Comparison of ENCODE assay signal across 28 cellular contexts in the genomic region with DNA sequence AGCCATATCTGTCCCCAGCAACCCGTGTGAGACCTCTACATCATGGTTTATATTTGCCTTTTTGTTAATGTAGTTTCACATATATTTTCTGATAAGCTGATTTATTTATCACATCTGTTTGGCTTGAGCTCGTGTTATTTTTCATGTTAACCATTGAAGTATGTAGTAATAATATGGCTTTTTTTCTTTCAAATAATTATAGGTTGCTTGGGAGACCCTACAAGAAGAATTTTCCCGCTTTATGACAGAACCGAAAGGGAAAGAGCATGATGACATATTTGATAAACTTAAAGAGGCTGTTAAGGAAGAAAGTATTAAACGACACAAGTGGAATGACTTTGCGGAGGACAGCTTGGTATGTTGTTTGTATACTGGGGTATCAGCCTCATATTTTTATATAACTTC.
"Had no signal": no experiment of that assay in that cellular context is flagged by ENCODE, and none has a peak within 500 bp of the region (broad histone marks: within the 10 kb centered on the region; RNA-seq: fewer than 3 reads in every experiment).

No MANE protein-coding gene starts in this region.

- H3K4me1 Mint-ChIP-seq: immature natural killer cell, natural killer cell had no signal

- ATAC-seq: effector memory CD8-positive, alpha-beta T cell; esophagus mucosa; gastrocnemius medialis; left colon; lower lobe of right lung; natural killer cell; psoas muscle; right cardiac atrium; stimulated activated memory B cell treated with anti-CD40 and anti-IgM and Interleukin-4, amounts not matched to agents 10 μg/mL and 1 μg/mL and 100 μg/mL, for 72 hours; stimulated activated naive CD8-positive, alpha-beta T cell treated with anti-CD3 and anti-CD28 coated beads, Interleukin-15, Interleukin-2, amounts not matched to agents 100 U/mL and 50 U/mL, for 24 hours had no signal

- H3K4me1 ChIP-seq: gastrocnemius medialis, lower lobe of right lung, psoas muscle, sigmoid colon, testis, tibial artery had no signal

- H3K27ac ChIP-seq: gastrocnemius medialis, hepatocyte, lower lobe of right lung, ovary, psoas muscle, sigmoid colon, testis, tibial artery had no signal

- H3K27me3 ChIP-seq: gastrocnemius medialis, hepatocyte, ovary, sigmoid colon, testis, tibial artery had no signal

- H3K27ac Mint-ChIP-seq: natural killer cell, type B pancreatic cell had no signal

- H3K36me3 ChIP-seq: ovary had no signal

- DNase-seq: cortex of kidney; effector memory CD8-positive, alpha-beta T cell; foreskin fibroblast; gastrocnemius medialis; head of caudate nucleus; immature natural killer cell; islet precursor cell; kidney glomerular epithelial cell; left colon; left ventricle myocardium superior; lower lobe of right lung; natural killer cell; occipital lobe; ovary; posterior cingulate gyrus; psoas muscle; right cardiac atrium; sigmoid colon; stimulated activated CD4-positive, alpha-beta T cell treated with anti-CD3 and anti-CD28 coated beads, Interleukin-2, amount 100 ng/mL, for 24 hours; stimulated activated CD4-positive, alpha-beta T cell treated with anti-CD3 and anti-CD28 coated beads, Interleukin-4, amount 100 ng/mL, for 24 hours; stimulated activated naive CD8-positive, alpha-beta T cell treated with anti-CD3 and anti-CD28 coated beads, Interleukin-15, Interleukin-2, amounts not matched to agents 100 U/mL and 50 U/mL, for 24 hours; substantia nigra; testis; tibial artery had no signal

- H3K4me3 ChIP-seq: gastrocnemius medialis, hepatocyte, lower lobe of right lung, ovary, psoas muscle, sigmoid colon, testis, tibial artery had no signal

- H3K4me3 Mint-ChIP-seq: effector memory CD8-positive, alpha-beta T cell; immature natural killer cell; natural killer cell; stimulated activated memory B cell treated with anti-CD40 and anti-IgM and Interleukin-4, amounts not matched to agents 10 μg/mL and 1 μg/mL and 100 μg/mL, for 72 hours; type B pancreatic cell had no signal

- H3K27me3 Mint-ChIP-seq: effector memory CD8-positive, alpha-beta T cell; stimulated activated memory B cell treated with anti-CD40 and anti-IgM and Interleukin-4, amounts not matched to agents 10 μg/mL and 1 μg/mL and 100 μg/mL, for 72 hours; type B pancreatic cell had no signal

- H3K9me3 ChIP-seq: gastrocnemius medialis, lower lobe of right lung, ovary, psoas muscle, sigmoid colon, testis, tibial artery had no signal
